Comparison of ENCODE assay signal across 8 cellular contexts in the genomic region with DNA sequence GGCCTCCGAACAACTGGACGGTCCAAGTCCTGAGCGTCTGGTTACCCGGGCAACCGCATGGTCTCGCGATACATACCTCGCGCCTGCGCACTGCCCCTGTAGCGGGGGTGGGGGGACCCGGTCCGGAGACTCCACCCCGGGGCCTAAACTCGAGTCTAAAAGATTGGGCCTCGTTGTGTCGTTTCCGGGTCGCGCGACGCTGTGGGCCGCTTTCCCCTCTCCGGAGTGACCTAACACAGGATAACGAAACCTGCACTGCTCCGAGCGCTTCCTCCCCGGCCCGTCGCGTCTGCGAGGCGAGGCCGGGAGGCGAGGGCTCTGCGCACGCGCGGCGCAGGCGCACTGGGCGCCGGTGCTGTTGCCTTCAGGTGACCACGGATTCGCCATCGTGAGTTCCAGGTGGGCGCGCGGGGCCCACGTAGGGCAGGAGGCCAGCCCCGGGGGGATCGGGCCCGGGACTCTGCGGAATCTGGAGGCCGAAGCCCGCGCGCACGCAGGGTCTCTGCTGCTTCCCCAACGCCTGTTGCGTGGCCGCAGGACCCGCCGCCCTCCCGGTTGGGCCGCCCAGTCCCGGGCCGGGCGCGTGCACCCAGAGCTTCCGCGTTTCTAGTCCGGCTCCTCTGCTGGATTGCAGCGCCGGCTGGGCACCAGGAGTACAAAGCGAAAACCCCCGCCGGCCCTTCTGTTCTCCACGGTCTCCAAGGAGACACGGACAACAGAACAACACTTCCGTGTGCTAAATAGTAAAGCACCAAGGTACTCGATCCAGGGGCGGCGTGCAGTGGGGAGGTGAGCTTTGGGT. TPM values are rescaled to one million over a fixed set of nuclear protein-coding genes. Genes with fewer than 3 reads are reported as not detected.
DNase-seq lines count a peak whose midpoint lies in the region; ATAC-seq, FAIRE-seq and TF ChIP-seq lines count a peak whose summit lies in the region.

RPP38 (plus strand) TSS at position 345 of the 802 bp plus-strand sequence. CDS start 5,960 bp downstream, outside the sequence.

- H3K36me3 ChIP-seq in HepG2 (replicated peaks in 1 of 2; ENCODE audit: control insufficient read depth in 1 of 2, insufficient read depth in 2 of 2, low read length in 2 of 2): peaks cover 2% of the 10 kb centered on the region in 2 experiments; a peak in 2 of 5 replicates

- no peaks in the 10 kb centered on the region for H3K9me3 ChIP-seq in HepG2 (ENCODE audit: low read length)

- H3K27me3 Mint-ChIP-seq in dendritic cell treated with granulocyte-macrophage colony-stimulating factor and Interleukin-4, amounts not matched to agents 40 ng/mL and 50 ng/mL, for 4 days: peaks cover 5% of the 10 kb centered on the region

- H3K4me1 Mint-ChIP-seq in dendritic cell treated with granulocyte-macrophage colony-stimulating factor and Interleukin-4, amounts not matched to agents 40 ng/mL and 50 ng/mL, for 4 days (ENCODE audit: low read depth): peaks cover 31% of the 10 kb centered on the region

- DNase-seq in CD1c-positive myeloid dendritic cell (ENCODE audit: extremely low spot score): peak; percentile 97
- peak; percentile 94 for DNase-seq in NCI-H774 (lab: John Stamatoyannopoulos, UW)
- DNase-seq in activated CD4-positive, alpha-beta T cell treated with anti-CD3 and anti-CD28 coated beads, Interleukin-2, amount 50 U/mL, for 4 hours: peak; percentile 90 to 92
- DNase-seq in HepG2 (ENCODE audit: low spot score): peak; percentile 92
- peak; percentile 93 to 97 for DNase-seq in stimulated activated CD4-positive, alpha-beta T cell treated with anti-CD3 and anti-CD28 coated beads, Interleukin-2, amount 100 ng/mL, for 48 hours

- peak within 1 kb of the TSS; percentile 97 for H3K27ac ChIP-seq in HepG2 (ENCODE audit: extremely low read length, insufficient read depth, low read length)

- H3K4me3 Mint-ChIP-seq in dendritic cell treated with granulocyte-macrophage colony-stimulating factor and Interleukin-4, amounts not matched to agents 40 ng/mL and 50 ng/mL, for 4 days: peak within 1 kb of the TSS; percentile 96

- peaks cover 28% of the 10 kb centered on the region for H3K4me1 ChIP-seq in HepG2 (ENCODE audit: insufficient read depth, low read length)

- peak; percentile 89 for ATAC-seq in GM19395 (IDR thresholded peaks at IDR 0.05; ENCODE audit: unreplicated experiment)
- ATAC-seq in HG03558 (IDR thresholded peaks at IDR 0.05; ENCODE audit: extremely low read depth, unreplicated experiment): peak; percentile 71
- peak; percentile 89 for ATAC-seq in HepG2

- peaks cover 41% of the 10 kb centered on the region for H3K36me3 Mint-ChIP-seq in dendritic cell treated with granulocyte-macrophage colony-stimulating factor and Interleukin-4, amounts not matched to agents 40 ng/mL and 50 ng/mL, for 4 days (ENCODE audit: low read depth)

- FAIRE-seq in HepG2 (lab: Jason Lieb, UNC): peak; percentile 58

- BruUV-seq in HepG2 (replicated peaks; lab: Mats Ljungman, UMichigan): no TSS peak

- peak within 1 kb of the TSS; percentile 97 for H3K27ac Mint-ChIP-seq in dendritic cell treated with granulocyte-macrophage colony-stimulating factor and Interleukin-4, amounts not matched to agents 40 ng/mL and 50 ng/mL, for 4 days

- peak within 1 kb of the TSS; percentile 66 to 92 (median 82) for H3K4me3 ChIP-seq in HepG2 (replicated peaks in 1 of 3; ENCODE audit: insufficient read depth in 1 of 3, low read depth in 2 of 3, low read length in 3 of 3)

- peak within 1 kb of the TSS; percentile 97 for H3K9ac ChIP-seq in HepG2 (ENCODE audit: insufficient read depth, low read depth, low read length)

- peak within 1 kb of the TSS; percentile 85 for H2AFZ ChIP-seq in HepG2 (ENCODE audit: low read length)

- no peaks in the 10 kb centered on the region; a peak in 1 of 5 replicates for H3K27me3 ChIP-seq in HepG2 (ENCODE audit: control insufficient read depth in 1 of 2, insufficient read depth in 2 of 2, low read length in 2 of 2)

- no peaks in the 10 kb centered on the region for H4K20me1 ChIP-seq in HepG2 (ENCODE audit: insufficient read depth, low read length)

- peak; percentile 66 to 95 for TF ChIP-seq POLR2A in HepG2 (IDR thresholded peaks at IDR 0.05; ENCODE audit: insufficient read depth in 1 of 2, low read depth in 2 of 2, low read length in 2 of 2)

- TF ChIP-seq EP300 in HepG2 (IDR thresholded peaks at IDR 0.05; ENCODE audit: low read depth in 2 of 2, low read length in 2 of 2) (no peak), HepG2 (CRISPR knock-in tag; IDR thresholded peaks at IDR 0.05; ENCODE audit: borderline replicate concordance) (no peak; the same call in 1 of the 2 replicates)

- TF ChIP-seq CTCF in HepG2 (CRISPR knock-in tag; IDR thresholded peaks at IDR 0.05): no peak

- peaks cover 31% of the 10 kb centered on the region for H3K79me2 ChIP-seq in HepG2 (ENCODE audit: insufficient read depth, low read length)

- no peaks in the 10 kb centered on the region for H3K9me3 Mint-ChIP-seq in dendritic cell treated with granulocyte-macrophage colony-stimulating factor and Interleukin-4, amounts not matched to agents 40 ng/mL and 50 ng/mL, for 4 days

- intact Hi-C loops in dendritic cell treated with granulocyte-macrophage colony-stimulating factor and Interleukin-4, amounts not matched to agents 40 ng/mL and 50 ng/mL, for 4 days (cut with micrococcal nuclease): loop anchor here (1.0 to 5.0 kb wide), 6 partner anchors 138 to 1795 kb away; partner anchors contain the start of genes CDNF, DCLRE1C, HSPA14 and MEIG1
- intact Hi-C loops in HepG2 (cut with micrococcal nuclease; ENCODE audit: unreplicated experiment): no loop called here

- POLR2A ChIA-PET in HepG2 (lab: Yijun Ruan, JAX): interaction anchor here (0.6 to 1.7 kb wide), 5 partner anchors 9 to 138 kb away, joined by 3 to 10 read pairs (median 4); partner anchors contain the start of gene MEIG1

- TF ChIP-seq RAD21 in HepG2 (CRISPR knock-in tag; IDR thresholded peaks at IDR 0.05): peak; percentile 62

- peak within 1 kb of the TSS; percentile 99 for H3K4me2 ChIP-seq in HepG2 (ENCODE audit: low read depth, low read length)

- WGBS in HepG2 (ENCODE audit: low lambda C conversion rate): 3% methylated on average over 12 of the region's 84 CpGs

- in situ Hi-C loops in HepG2 (cut with HindIII; ENCODE audit: extremely low pct_ligation_motif_present, low pct_unique_long_range_greater_than_20kb): no loop called here

- CTCF ChIA-PET in HepG2 (lab: Yijun Ruan, JAX; ENCODE audit: low intra/inter-chr PET ratio, low total read pairs): no interaction called here

TF ChIP-seq in HepG2, 621 proteins besides CTCF, POLR2A, EP300 and RAD21 (continues in another document):
- TF ChIP-seq ZFP90 (CRISPR knock-in tag; IDR thresholded peaks at IDR 0.05; ENCODE audit: borderline replicate concordance): peak; percentile 65
- TF ChIP-seq ZNF562 (CRISPR knock-in tag; IDR thresholded peaks at IDR 0.05; ENCODE audit: borderline replicate concordance): peak; percentile 45; the same call in 1 of the 2 replicates
- TF ChIP-seq ZNF430 (CRISPR knock-in tag; IDR thresholded peaks at IDR 0.05): peak; percentile 80; the same call in 1 of the 2 replicates
- TF ChIP-seq ZNF414 (CRISPR knock-in tag; IDR thresholded peaks at IDR 0.05): peak; percentile 70; the same call in 1 of the 2 replicates
- TF ChIP-seq, protein P1, sequence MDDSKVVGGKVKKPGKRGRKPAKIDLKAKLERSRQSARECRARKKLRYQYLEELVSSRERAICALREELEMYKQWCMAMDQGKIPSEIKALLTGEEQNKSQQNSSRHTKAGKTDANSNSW (CRISPR knock-in tag; IDR thresholded peaks at IDR 0.05; ENCODE audit: borderline replicate concordance): 0 out of 2 replicates have a peak, but pooled peaks have one; percentile 73
- TF ChIP-seq, protein P2, sequence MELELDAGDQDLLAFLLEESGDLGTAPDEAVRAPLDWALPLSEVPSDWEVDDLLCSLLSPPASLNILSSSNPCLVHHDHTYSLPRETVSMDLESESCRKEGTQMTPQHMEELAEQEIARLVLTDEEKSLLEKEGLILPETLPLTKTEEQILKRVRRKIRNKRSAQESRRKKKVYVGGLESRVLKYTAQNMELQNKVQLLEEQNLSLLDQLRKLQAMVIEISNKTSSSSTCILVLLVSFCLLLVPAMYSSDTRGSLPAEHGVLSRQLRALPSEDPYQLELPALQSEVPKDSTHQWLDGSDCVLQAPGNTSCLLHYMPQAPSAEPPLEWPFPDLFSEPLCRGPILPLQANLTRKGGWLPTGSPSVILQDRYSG (CRISPR knock-in tag; IDR thresholded peaks at IDR 0.05): no peak

RNA-seq across cellular contexts. Expression of gene RPP38, which starts in this region (rescaled TPM):
- total RNA-seq in HepG2 (2016; rRNA removed; fragmentation: Illumina TruSeq; extraction: Trizol): 16.4 and 17.7 TPM in 2 replicates
- 10.8 and 11.2 TPM in 2 replicates for total RNA-seq in HepG2 (2016; cell fraction: cytosol; rRNA removed; fragmentation: Illumina TruSeq; extraction: Trizol; ENCODE audit: low read depth)
- total RNA-seq in HepG2 (2016; cell fraction: insoluble cytoplasmic fraction; rRNA removed; fragmentation: Illumina TruSeq; extraction: Trizol): 15.4 and 17.2 TPM in 2 replicates
- 14.8 and 16.0 TPM in 2 replicates for total RNA-seq in HepG2 (2016; cell fraction: membrane; rRNA removed; fragmentation: Illumina TruSeq; extraction: Trizol)
- 9.0 and 9.2 TPM in 2 replicates for total RNA-seq in HepG2 (2016; cell fraction: nucleus; rRNA removed; fragmentation: Illumina TruSeq; extraction: Trizol)
- 11.7 TPM in 2 replicates for polyA plus RNA-seq in HepG2 (2011; rRNA removed)
- polyA plus RNA-seq in HepG2 (2011; cell fraction: cytosol; rRNA removed): 10.2 and 13.0 TPM in 2 replicates
- polyA plus RNA-seq in HepG2 (2011; cell fraction: nucleus; rRNA removed): 4.3 and 6.1 TPM in 2 replicates
- 10.0 and 11.5 TPM in 2 replicates for polyA plus RNA-seq in HepG2 (2012)
- polyA plus RNA-seq in HepG2 (2016; cell fraction: cytosol; fragmentation: Illumina TruSeq; extraction: Trizol; ENCODE audit: low read depth): 8.4 and 12.5 TPM in 2 replicates
- 19.6 and 21.6 TPM in 2 replicates for polyA plus RNA-seq in HepG2 (2016; cell fraction: insoluble cytoplasmic fraction; fragmentation: Illumina TruSeq; extraction: Trizol; ENCODE audit: low read depth)
- 12.4 and 12.7 TPM in 2 replicates for polyA plus RNA-seq in HepG2 (2016; cell fraction: membrane; fragmentation: Illumina TruSeq; extraction: Trizol; ENCODE audit: low read depth)
- polyA plus RNA-seq in HepG2 (2016; cell fraction: nucleus; fragmentation: Illumina TruSeq; extraction: Trizol; ENCODE audit: insufficient read depth, low read depth): 17.0 and 18.6 TPM in 2 replicates
- 7.3 and 14.4 TPM in 2 replicates for polyA minus RNA-seq in HepG2 (2011; rRNA and poly(A)+ RNA removed; ENCODE audit: low replicate concordance)
- polyA minus RNA-seq in HepG2 (2011; cell fraction: cytosol; rRNA and poly(A)+ RNA removed): 4.8 and 6.3 TPM in 2 replicates
- 4.1 and 5.8 TPM in 2 replicates for polyA minus RNA-seq in HepG2 (2011; cell fraction: nucleus; rRNA and poly(A)+ RNA removed)

Comparison
In these comparisons a context has a peak if more than half of its experiments do, and no peak if none do; other contexts are left out.
1. Peak in every context shown above with its lines: DNase-seq, ATAC-seq, H3K4me3 ChIP-seq and H3K27ac ChIP-seq.